ENCODE assay signal across 16 cellular contexts in the genomic region with DNA sequence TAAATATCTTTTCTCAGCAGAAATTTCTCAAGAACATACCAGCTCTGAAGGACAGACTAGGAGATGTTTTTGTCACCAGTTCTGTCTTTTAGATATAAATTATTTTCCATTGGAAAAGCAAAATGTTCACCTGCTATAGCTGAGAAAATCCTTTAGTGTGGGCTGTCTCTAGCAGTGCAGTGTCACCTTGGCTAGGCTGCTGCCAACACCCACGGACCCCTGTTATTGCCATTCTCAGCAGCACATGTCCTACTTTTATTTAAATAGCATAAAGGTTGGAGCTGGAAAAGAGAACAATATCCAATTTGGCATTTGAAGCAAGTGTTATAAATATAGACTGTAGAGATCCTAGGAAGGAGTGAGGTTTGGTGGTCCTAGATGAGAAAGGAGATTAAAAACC.
A peak's percentile ranks its signal among the peaks of the same experiment; 100 is the strongest.
DNase-seq lines count a peak whose midpoint lies in the region; TF ChIP-seq lines count a peak whose summit lies in the region.
"Had no signal": no experiment of that assay in that cellular context is flagged by ENCODE, and none has a peak within 500 bp of the region (broad histone marks: within the 10 kb centered on the region; RNA-seq: fewer than 3 reads in every experiment).

No MANE protein-coding gene starts in this region.

- H3K4me1 ChIP-seq in tibial artery = no peaks in the 10 kb centered on the region
- H3K4me1 ChIP-seq: HAP-1 had no signal

- no peak for TF ChIP-seq CTCF in dorsolateral prefrontal cortex (IDR thresholded peaks at IDR 0.05 in 54 of 56, conservative IDR thresholded peaks at IDR 0.05 in 2 of 56; ENCODE audit: low read depth in 1 of 56, partially characterized antibody in 56 of 56)
- TF ChIP-seq CTCF in tibial artery (IDR thresholded peaks at IDR 0.05) = no peak

- intact Hi-C loops in dorsolateral prefrontal cortex (cut with DNase I) = no loop called here
- intact Hi-C loops in tibial artery (cut with DNase I; ENCODE audit: low total_unique reads) = no loop called here

- H3K27ac ChIP-seq in dorsolateral prefrontal cortex (peak overlapping the region in 35 of 59 donors; percentile 11 to 83 (median 66)), tibial artery (no peak overlapping the region)

- DNase-seq in SHP77 treated with DMSO at 0.1 percent for 48 hours (lab: John Stamatoyannopoulos, UW) = peak; percentile 32
- no peak for DNase-seq in SHP77 (lab: John Stamatoyannopoulos, UW)
- DNase-seq in dorsolateral prefrontal cortex = peak in 2 of 10 donors; percentile 36 to 46
- DNase-seq in putamen (ENCODE audit: low spot score) = peak; percentile 53
- DNase-seq in stimulated activated CD4-positive, alpha-beta T cell treated with anti-CD3 and anti-CD28 coated beads, Interleukin-4, amount 100 ng/mL, for 1 hour = no peak
- no peak for DNase-seq in tibial artery
- DNase-seq: Calu3; CD4-positive, alpha-beta memory T cell; COR-L47; DMS79; EL; GDM1; GOT3; HFFc6 had no signal

- H3K36me3 ChIP-seq in tibial artery = no peaks in the 10 kb centered on the region
- H3K36me3 ChIP-seq: HAP-1 had no signal

- H3K9me3 ChIP-seq in tibial artery = no peaks in the 10 kb centered on the region
- H3K9me3 ChIP-seq: HAP-1 had no signal

- H3K27me3 ChIP-seq in dorsolateral prefrontal cortex (no peaks in the 10 kb centered on the region), tibial artery (no peaks in the 10 kb centered on the region)

- no peak overlapping the region for H3K4me3 ChIP-seq in dorsolateral prefrontal cortex
- H3K4me3 ChIP-seq in tibial artery = no peak overlapping the region
- H3K4me3 ChIP-seq: GM12878, HAP-1 had no signal

Comparison
In these comparisons a context has a peak if more than half of its experiments do, and no peak if none do; other contexts are left out.
1. DNase-seq: peak in SHP77 treated with DMSO at 0.1 percent for 48 hours (single experiment) and putamen (single experiment); none in SHP77 (0 of 2), stimulated activated CD4-positive, alpha-beta T cell treated with anti-CD3 and anti-CD28 coated beads, Interleukin-4, amount 100 ng/mL, for 1 hour (single experiment) and tibial artery (0 of 2).
2. H3K27ac ChIP-seq: peak in dorsolateral prefrontal cortex (35 of 59); none in tibial artery (0 of 2).